1 cellular context compared by ENCODE assay signal in the genomic region with DNA sequence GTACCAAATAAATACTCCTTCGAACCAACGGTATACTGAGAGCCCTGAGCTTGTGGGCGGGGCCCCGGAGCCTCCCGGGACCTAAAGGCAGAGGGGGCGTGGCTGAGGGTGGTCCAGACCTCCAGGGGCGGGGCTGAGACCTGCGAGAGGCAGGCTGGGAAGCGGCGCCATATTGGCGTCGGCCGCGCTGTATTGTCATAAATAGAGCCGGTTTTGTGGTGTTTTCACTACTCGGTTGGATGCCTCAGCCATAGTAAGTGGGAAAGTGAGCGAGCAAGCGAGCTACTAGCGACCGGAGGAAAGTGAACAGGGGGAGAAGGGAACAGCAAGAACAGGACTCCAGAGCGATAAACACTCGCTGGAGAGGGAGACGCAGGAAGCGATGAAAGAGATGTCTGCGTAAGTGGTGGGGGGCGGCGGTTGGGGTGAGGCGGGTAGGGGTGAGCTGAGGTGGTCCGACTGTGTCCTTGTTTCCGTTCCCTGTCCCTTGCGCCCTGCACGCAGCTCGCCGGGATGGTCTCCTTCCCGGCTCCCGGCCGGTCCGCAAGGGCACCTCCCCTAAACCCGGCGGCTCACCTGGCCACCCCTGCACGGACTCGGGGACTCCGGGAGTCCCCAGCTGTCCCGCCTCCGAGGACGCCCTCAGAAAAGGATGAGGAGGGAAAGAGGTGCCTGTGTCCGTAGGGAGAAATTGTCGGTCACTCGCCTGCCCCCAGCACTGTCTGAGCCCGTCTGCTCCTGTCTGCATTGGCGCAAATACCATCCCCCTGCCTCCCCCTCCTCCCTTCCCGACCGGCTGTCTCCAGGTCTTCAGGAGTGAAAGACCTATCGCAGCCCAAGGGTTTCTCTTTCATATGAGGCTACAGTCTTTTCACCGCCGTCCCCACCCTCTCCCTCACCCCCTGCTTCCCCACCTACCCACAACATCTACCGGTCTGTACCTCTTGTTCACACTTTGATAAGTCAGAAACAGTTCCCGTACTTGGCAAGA.
TF ChIP-seq lines count a peak whose summit lies in the region.

A gene (plus strand): TSS at position 172 of the 991 bp plus-strand sequence. CDS start 211 bp downstream, at position 383.

TF ChIP-seq in H1, 55 proteins besides CTCF, POLR2A, EP300 and RAD21 (continues in another document):
- peak; percentile 66; the same call in 1 of the 2 replicates for TF ChIP-seq SP1 (IDR thresholded peaks at IDR 0.05; ENCODE audit: low read depth, low read length)
- no peak for TF ChIP-seq GTF2F1 (IDR thresholded peaks at IDR 0.05; ENCODE audit: borderline replicate concordance, low read depth, low read length)
- TF ChIP-seq, protein P1, sequence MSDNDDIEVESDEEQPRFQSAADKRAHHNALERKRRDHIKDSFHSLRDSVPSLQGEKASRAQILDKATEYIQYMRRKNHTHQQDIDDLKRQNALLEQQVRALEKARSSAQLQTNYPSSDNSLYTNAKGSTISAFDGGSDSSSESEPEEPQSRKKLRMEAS (IDR thresholded peaks at IDR 0.05) = no peak; the same call in 1 of the 2 replicates
- peak; percentile 75 for TF ChIP-seq TAF7 (optimal IDR thresholded peaks at IDR 0.05; ENCODE audit: borderline replicate concordance, low read depth, low read length)
- TF ChIP-seq SAP30 (IDR thresholded peaks at IDR 0.05; ENCODE audit: insufficient read depth, insufficient replicate concordance, low read length) = peak; percentile 24
- TF ChIP-seq KDM4A (IDR thresholded peaks at IDR 0.05; ENCODE audit: low read depth, low read length, severe bottlenecking) = peak; percentile 29
- TF ChIP-seq EGR1 (IDR thresholded peaks at IDR 0.05; ENCODE audit: borderline replicate concordance, low read depth, low read length) = no peak
- TF ChIP-seq CBX5 (IDR thresholded peaks at IDR 0.05; ENCODE audit: low read depth, low read length) = no peak
- peak; percentile 87 for TF ChIP-seq TBP (IDR thresholded peaks at IDR 0.05; ENCODE audit: low read depth, low read length)
- no peak for TF ChIP-seq KDM5A (IDR thresholded peaks at IDR 0.05; ENCODE audit: low read length)
- TF ChIP-seq BACH1 (IDR thresholded peaks at IDR 0.05; ENCODE audit: low read length) = no peak
- TF ChIP-seq, protein P2, sequence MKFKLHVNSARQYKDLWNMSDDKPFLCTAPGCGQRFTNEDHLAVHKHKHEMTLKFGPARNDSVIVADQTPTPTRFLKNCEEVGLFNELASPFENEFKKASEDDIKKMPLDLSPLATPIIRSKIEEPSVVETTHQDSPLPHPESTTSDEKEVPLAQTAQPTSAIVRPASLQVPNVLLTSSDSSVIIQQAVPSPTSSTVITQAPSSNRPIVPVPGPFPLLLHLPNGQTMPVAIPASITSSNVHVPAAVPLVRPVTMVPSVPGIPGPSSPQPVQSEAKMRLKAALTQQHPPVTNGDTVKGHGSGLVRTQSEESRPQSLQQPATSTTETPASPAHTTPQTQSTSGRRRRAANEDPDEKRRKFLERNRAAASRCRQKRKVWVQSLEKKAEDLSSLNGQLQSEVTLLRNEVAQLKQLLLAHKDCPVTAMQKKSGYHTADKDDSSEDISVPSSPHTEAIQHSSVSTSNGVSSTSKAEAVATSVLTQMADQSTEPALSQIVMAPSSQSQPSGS (IDR thresholded peaks at IDR 0.05; ENCODE audit: low read length) = no peak
- TF ChIP-seq RBBP5 (IDR thresholded peaks at IDR 0.05; ENCODE audit: borderline replicate concordance, low read depth, low read length) = peak; percentile 71; the same call in 1 of the 2 replicates
- TF ChIP-seq KDM1A (IDR thresholded peaks at IDR 0.05; ENCODE audit: borderline replicate concordance, low read length) = no peak
- no peak for TF ChIP-seq EZH2 (IDR thresholded peaks at IDR 0.05; ENCODE audit: low read depth, low read length, severe bottlenecking)
- TF ChIP-seq CEBPB (IDR thresholded peaks at IDR 0.05; ENCODE audit: low read depth, low read length) = no peak
- TF ChIP-seq, protein P3, sequence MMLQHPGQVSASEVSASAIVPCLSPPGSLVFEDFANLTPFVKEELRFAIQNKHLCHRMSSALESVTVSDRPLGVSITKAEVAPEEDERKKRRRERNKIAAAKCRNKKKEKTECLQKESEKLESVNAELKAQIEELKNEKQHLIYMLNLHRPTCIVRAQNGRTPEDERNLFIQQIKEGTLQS (IDR thresholded peaks at IDR 0.05; ENCODE audit: insufficient read depth, low read depth, low read length) = no peak
- peak; percentile 82 for TF ChIP-seq ASH2L (IDR thresholded peaks at IDR 0.05; ENCODE audit: low read length)
- TF ChIP-seq, protein P4, sequence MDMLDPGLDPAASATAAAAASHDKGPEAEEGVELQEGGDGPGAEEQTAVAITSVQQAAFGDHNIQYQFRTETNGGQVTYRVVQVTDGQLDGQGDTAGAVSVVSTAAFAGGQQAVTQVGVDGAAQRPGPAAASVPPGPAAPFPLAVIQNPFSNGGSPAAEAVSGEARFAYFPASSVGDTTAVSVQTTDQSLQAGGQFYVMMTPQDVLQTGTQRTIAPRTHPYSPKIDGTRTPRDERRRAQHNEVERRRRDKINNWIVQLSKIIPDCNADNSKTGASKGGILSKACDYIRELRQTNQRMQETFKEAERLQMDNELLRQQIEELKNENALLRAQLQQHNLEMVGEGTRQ (IDR thresholded peaks at IDR 0.05; ENCODE audit: low read length) = no peak
- no peak for TF ChIP-seq CTBP2 (IDR thresholded peaks at IDR 0.05; ENCODE audit: borderline replicate concordance, insufficient read depth, insufficient read length, low read length)
- TF ChIP-seq YY1 (IDR thresholded peaks at IDR 0.05; ENCODE audit: low read depth, low read length) = peak; percentile 94
- TF ChIP-seq TAF1 (IDR thresholded peaks at IDR 0.05; ENCODE audit: low read depth, low read length) = peak; percentile 87
- no peak for TF ChIP-seq GABPA (IDR thresholded peaks at IDR 0.05; ENCODE audit: borderline replicate concordance, insufficient read depth, low read length)
- peak; percentile 72 for TF ChIP-seq POLR2AphosphoS5 (IDR thresholded peaks at IDR 0.05; ENCODE audit: low read depth, low read length)
- no peak for TF ChIP-seq RXRA (IDR thresholded peaks at IDR 0.05; ENCODE audit: insufficient read depth, low read depth, low read length)
- no peak for TF ChIP-seq HDAC6 (IDR thresholded peaks at IDR 0.05; ENCODE audit: low read depth, low read length)
- TF ChIP-seq MAFK (IDR thresholded peaks at IDR 0.05; ENCODE audit: low read depth, low read length) = no peak
- TF ChIP-seq CBX8 (IDR thresholded peaks at IDR 0.05; ENCODE audit: borderline replicate concordance, low read depth, low read length) = no peak
- no peak for TF ChIP-seq JUN (IDR thresholded peaks at IDR 0.05; ENCODE audit: low read depth, low read length)
- TF ChIP-seq BCL11A (IDR thresholded peaks at IDR 0.05; ENCODE audit: low read depth in 2 of 2, low read length in 2 of 2) = no peak
- peak; percentile 47 to 87; a peak in 2 of 4 replicates for TF ChIP-seq SIN3A (conservative IDR thresholded peaks at IDR 0.05 in 1 of 2, IDR thresholded peaks at IDR 0.05 in 1 of 2; ENCODE audit: low read depth in 1 of 2, low read length in 2 of 2)
- no peak for TF ChIP-seq CREB1 (IDR thresholded peaks at IDR 0.05)
- TF ChIP-seq SIRT6 (IDR thresholded peaks at IDR 0.05; ENCODE audit: low read length) = no peak
- TF ChIP-seq, protein P5, sequence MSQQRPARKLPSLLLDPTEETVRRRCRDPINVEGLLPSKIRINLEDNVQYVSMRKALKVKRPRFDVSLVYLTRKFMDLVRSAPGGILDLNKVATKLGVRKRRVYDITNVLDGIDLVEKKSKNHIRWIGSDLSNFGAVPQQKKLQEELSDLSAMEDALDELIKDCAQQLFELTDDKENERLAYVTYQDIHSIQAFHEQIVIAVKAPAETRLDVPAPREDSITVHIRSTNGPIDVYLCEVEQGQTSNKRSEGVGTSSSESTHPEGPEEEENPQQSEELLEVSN (IDR thresholded peaks at IDR 0.05) = no peak
- no peak for TF ChIP-seq JUND (IDR thresholded peaks at IDR 0.05; ENCODE audit: low read length)
- TF ChIP-seq BRCA1 (IDR thresholded peaks at IDR 0.05; ENCODE audit: low read depth, low read length) = no peak
- no peak for TF ChIP-seq RNF2 (IDR thresholded peaks at IDR 0.05; ENCODE audit: borderline replicate concordance, low read depth, low read length, missing control alignments, poor library complexity, severe bottlenecking)
- TF ChIP-seq, protein P6, sequence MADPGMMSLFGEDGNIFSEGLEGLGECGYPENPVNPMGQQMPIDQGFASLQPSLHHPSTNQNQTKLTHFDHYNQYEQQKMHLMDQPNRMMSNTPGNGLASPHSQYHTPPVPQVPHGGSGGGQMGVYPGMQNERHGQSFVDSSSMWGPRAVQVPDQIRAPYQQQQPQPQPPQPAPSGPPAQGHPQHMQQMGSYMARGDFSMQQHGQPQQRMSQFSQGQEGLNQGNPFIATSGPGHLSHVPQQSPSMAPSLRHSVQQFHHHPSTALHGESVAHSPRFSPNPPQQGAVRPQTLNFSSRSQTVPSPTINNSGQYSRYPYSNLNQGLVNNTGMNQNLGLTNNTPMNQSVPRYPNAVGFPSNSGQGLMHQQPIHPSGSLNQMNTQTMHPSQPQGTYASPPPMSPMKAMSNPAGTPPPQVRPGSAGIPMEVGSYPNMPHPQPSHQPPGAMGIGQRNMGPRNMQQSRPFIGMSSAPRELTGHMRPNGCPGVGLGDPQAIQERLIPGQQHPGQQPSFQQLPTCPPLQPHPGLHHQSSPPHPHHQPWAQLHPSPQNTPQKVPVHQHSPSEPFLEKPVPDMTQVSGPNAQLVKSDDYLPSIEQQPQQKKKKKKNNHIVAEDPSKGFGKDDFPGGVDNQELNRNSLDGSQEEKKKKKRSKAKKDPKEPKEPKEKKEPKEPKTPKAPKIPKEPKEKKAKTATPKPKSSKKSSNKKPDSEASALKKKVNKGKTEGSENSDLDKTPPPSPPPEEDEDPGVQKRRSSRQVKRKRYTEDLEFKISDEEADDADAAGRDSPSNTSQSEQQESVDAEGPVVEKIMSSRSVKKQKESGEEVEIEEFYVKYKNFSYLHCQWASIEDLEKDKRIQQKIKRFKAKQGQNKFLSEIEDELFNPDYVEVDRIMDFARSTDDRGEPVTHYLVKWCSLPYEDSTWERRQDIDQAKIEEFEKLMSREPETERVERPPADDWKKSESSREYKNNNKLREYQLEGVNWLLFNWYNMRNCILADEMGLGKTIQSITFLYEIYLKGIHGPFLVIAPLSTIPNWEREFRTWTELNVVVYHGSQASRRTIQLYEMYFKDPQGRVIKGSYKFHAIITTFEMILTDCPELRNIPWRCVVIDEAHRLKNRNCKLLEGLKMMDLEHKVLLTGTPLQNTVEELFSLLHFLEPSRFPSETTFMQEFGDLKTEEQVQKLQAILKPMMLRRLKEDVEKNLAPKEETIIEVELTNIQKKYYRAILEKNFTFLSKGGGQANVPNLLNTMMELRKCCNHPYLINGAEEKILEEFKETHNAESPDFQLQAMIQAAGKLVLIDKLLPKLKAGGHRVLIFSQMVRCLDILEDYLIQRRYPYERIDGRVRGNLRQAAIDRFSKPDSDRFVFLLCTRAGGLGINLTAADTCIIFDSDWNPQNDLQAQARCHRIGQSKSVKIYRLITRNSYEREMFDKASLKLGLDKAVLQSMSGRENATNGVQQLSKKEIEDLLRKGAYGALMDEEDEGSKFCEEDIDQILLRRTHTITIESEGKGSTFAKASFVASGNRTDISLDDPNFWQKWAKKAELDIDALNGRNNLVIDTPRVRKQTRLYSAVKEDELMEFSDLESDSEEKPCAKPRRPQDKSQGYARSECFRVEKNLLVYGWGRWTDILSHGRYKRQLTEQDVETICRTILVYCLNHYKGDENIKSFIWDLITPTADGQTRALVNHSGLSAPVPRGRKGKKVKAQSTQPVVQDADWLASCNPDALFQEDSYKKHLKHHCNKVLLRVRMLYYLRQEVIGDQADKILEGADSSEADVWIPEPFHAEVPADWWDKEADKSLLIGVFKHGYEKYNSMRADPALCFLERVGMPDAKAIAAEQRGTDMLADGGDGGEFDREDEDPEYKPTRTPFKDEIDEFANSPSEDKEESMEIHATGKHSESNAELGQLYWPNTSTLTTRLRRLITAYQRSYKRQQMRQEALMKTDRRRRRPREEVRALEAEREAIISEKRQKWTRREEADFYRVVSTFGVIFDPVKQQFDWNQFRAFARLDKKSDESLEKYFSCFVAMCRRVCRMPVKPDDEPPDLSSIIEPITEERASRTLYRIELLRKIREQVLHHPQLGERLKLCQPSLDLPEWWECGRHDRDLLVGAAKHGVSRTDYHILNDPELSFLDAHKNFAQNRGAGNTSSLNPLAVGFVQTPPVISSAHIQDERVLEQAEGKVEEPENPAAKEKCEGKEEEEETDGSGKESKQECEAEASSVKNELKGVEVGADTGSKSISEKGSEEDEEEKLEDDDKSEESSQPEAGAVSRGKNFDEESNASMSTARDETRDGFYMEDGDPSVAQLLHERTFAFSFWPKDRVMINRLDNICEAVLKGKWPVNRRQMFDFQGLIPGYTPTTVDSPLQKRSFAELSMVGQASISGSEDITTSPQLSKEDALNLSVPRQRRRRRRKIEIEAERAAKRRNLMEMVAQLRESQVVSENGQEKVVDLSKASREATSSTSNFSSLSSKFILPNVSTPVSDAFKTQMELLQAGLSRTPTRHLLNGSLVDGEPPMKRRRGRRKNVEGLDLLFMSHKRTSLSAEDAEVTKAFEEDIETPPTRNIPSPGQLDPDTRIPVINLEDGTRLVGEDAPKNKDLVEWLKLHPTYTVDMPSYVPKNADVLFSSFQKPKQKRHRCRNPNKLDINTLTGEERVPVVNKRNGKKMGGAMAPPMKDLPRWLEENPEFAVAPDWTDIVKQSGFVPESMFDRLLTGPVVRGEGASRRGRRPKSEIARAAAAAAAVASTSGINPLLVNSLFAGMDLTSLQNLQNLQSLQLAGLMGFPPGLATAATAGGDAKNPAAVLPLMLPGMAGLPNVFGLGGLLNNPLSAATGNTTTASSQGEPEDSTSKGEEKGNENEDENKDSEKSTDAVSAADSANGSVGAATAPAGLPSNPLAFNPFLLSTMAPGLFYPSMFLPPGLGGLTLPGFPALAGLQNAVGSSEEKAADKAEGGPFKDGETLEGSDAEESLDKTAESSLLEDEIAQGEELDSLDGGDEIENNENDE (IDR thresholded peaks at IDR 0.05; ENCODE audit: insufficient replicate concordance, low read length) = no peak
- TF ChIP-seq NRF1 (IDR thresholded peaks at IDR 0.05; ENCODE audit: low read depth, low read length) = no peak
- no peak for TF ChIP-seq FOSL1 (IDR thresholded peaks at IDR 0.05; ENCODE audit: insufficient read depth, low read depth, low read length)
- TF ChIP-seq SP4 (IDR thresholded peaks at IDR 0.05; ENCODE audit: low read length) = no peak
- no peak for TF ChIP-seq NANOG (IDR thresholded peaks at IDR 0.05; ENCODE audit: insufficient read depth, low read depth, low read length, poor library complexity, severe bottlenecking)
- TF ChIP-seq TCF12 (IDR thresholded peaks at IDR 0.05; ENCODE audit: low read depth, low read length) = no peak
- TF ChIP-seq HDAC2 (IDR thresholded peaks at IDR 0.05; ENCODE audit: borderline replicate concordance in 1 of 2, low read depth in 2 of 2, low read length in 2 of 2) = peak in 1 of 2 experiments; percentile 52; a peak in 1 of 4 replicates
- no peak for TF ChIP-seq POU5F1 (IDR thresholded peaks at IDR 0.05; ENCODE audit: low read depth, low read length)
- no peak for TF ChIP-seq RFX5 (IDR thresholded peaks at IDR 0.05; ENCODE audit: borderline replicate concordance, low read depth, low read length)
- TF ChIP-seq CHD2 (IDR thresholded peaks at IDR 0.05; ENCODE audit: low read length) = no peak
- no peak for TF ChIP-seq SUZ12 (IDR thresholded peaks at IDR 0.05; ENCODE audit: low read length)
- TF ChIP-seq SRF (IDR thresholded peaks at IDR 0.05; ENCODE audit: low read depth, low read length) = no peak
- TF ChIP-seq SP2 (IDR thresholded peaks at IDR 0.05; ENCODE audit: low read length) = no peak
- no peak for TF ChIP-seq SIX5 (IDR thresholded peaks at IDR 0.05; ENCODE audit: low read depth, low read length)
- TF ChIP-seq PHF8 (conservative IDR thresholded peaks at IDR 0.05; ENCODE audit: low read depth, low read length) = peak; percentile 85
- no peak for TF ChIP-seq CHD1 (IDR thresholded peaks at IDR 0.05; ENCODE audit: low read depth, low read length)
- TF ChIP-seq ZNF274 (IDR thresholded peaks at IDR 0.05; ENCODE audit: borderline replicate concordance, extremely low read depth, low read length) = no peak
